1 cellular context compared by ENCODE assay signal in the genomic region with DNA sequence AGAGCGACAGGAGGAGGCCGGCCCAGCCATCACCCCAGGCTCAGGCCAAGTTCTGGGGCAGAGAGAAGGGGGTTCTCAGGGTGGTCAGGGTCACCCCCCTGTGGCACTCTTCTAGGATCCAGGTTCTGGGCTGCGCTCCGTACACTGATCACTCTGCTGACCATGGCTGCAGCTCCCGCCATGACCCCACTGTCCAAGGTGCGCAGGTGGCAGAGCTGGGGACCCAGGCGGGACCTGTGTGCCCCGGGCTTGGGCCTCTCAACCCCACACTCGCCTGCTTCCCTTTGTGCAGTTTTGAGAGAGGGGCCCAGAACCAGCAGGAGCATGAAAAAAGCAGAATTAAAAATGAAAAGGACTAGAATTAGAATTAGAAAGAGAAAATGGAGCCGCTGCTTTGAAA.
TF ChIP-seq lines count a peak whose summit lies in the region.

No MANE protein-coding gene starts in this region.

TF ChIP-seq in H1, 55 proteins besides CTCF, POLR2A, EP300 and RAD21:
- TF ChIP-seq KDM5A (IDR thresholded peaks at IDR 0.05; ENCODE audit: low read length): no peak
- no peak for TF ChIP-seq EGR1 (IDR thresholded peaks at IDR 0.05; ENCODE audit: borderline replicate concordance, low read depth, low read length)
- TF ChIP-seq NRF1 (IDR thresholded peaks at IDR 0.05; ENCODE audit: low read depth, low read length): no peak
- no peak for TF ChIP-seq RXRA (IDR thresholded peaks at IDR 0.05; ENCODE audit: insufficient read depth, low read depth, low read length)
- TF ChIP-seq SIRT6 (IDR thresholded peaks at IDR 0.05; ENCODE audit: low read length): no peak
- TF ChIP-seq SAP30 (IDR thresholded peaks at IDR 0.05; ENCODE audit: insufficient read depth, insufficient replicate concordance, low read length): no peak
- no peak for TF ChIP-seq TBP (IDR thresholded peaks at IDR 0.05; ENCODE audit: low read depth, low read length)
- TF ChIP-seq KDM4A (IDR thresholded peaks at IDR 0.05; ENCODE audit: low read depth, low read length, severe bottlenecking): no peak
- no peak for TF ChIP-seq SIX5 (IDR thresholded peaks at IDR 0.05; ENCODE audit: low read depth, low read length)
- no peak for TF ChIP-seq TAF1 (IDR thresholded peaks at IDR 0.05; ENCODE audit: low read depth, low read length)
- TF ChIP-seq CHD2 (IDR thresholded peaks at IDR 0.05; ENCODE audit: low read length): no peak
- TF ChIP-seq, protein P1, sequence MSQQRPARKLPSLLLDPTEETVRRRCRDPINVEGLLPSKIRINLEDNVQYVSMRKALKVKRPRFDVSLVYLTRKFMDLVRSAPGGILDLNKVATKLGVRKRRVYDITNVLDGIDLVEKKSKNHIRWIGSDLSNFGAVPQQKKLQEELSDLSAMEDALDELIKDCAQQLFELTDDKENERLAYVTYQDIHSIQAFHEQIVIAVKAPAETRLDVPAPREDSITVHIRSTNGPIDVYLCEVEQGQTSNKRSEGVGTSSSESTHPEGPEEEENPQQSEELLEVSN (IDR thresholded peaks at IDR 0.05): no peak
- no peak for TF ChIP-seq SUZ12 (IDR thresholded peaks at IDR 0.05; ENCODE audit: low read length)
